10 cellular contexts compared by ENCODE assay signal in genomic region chr9:33719581-33720374, GRCh38.
DNase-seq lines count a peak whose midpoint lies in the region; ATAC-seq, FAIRE-seq and TF ChIP-seq lines count a peak whose summit lies in the region.
"Had no signal": no experiment of that assay in that cellular context is flagged by ENCODE, and none has a peak within 500 bp of the region (broad histone marks: within the 10 kb centered on the region; RNA-seq: fewer than 3 reads in every experiment).

No MANE protein-coding gene starts in this region.

- no peak overlapping the region for H4K5ac ChIP-seq in IMR-90 (ENCODE audit: low read depth, low read length)

- DNase-seq in GM10248 (ENCODE audit: extremely low spot score), result peak; percentile 35
- no peak for DNase-seq in IMR-90
- DNase-seq in T-helper 9 cell, result peak; percentile 11
- DNase-seq in dorsolateral prefrontal cortex, result peak in 1 of 10 donors; percentile 36
- DNase-seq in neural progenitor cell (ENCODE audit: low spot score), result peak; percentile 56
- no peak for DNase-seq in H54 (ENCODE audit: insufficient read length, low spot score)
- DNase-seq in globus pallidus (ENCODE audit: low spot score), result no peak

- H3K4me3 Mint-ChIP-seq in neural progenitor cell, result no peak overlapping the region

- H4K91ac ChIP-seq in IMR-90 (ENCODE audit: insufficient read depth, low read depth, low read length), result no peak overlapping the region

- dilution Hi-C loops in IMR-90 (cut with HindIII; ENCODE audit: low sequenced_read_pairs, unreplicated experiment), result no loop called here

- no peak overlapping the region for H2BK5ac ChIP-seq in IMR-90 (ENCODE audit: low read depth, low read length, poor library complexity, severe bottlenecking)

- H3K27ac ChIP-seq in IMR-90 (ENCODE audit: insufficient read depth, low read length) (no peak overlapping the region), dorsolateral prefrontal cortex (no peak overlapping the region), neural progenitor cell (no peak overlapping the region)
- H3K27ac ChIP-seq: ovary had no signal

- no peak overlapping the region for H3K27ac Mint-ChIP-seq in neural progenitor cell

- no peaks in the 10 kb centered on the region for H3K79me1 ChIP-seq in IMR-90 (ENCODE audit: low read depth in 1 of 2, low read length in 2 of 2)

- CTCF ChIA-PET in GM10248 (lab: Yijun Ruan, JAX), result interaction anchor here (0.7 to 8.7 kb wide), 12 partner anchors 11 to 124 kb away, joined by 3 to 277 read pairs (median 7); no protein-coding TSS in a partner anchor
- CTCF ChIA-PET in IMR-90 (lab: Yijun Ruan, JAX), result interaction anchor here (5.0 kb wide), 1 partner anchor 96 kb away, joined by 35 read pairs; no protein-coding TSS in a partner anchor

- no peaks in the 10 kb centered on the region for H3K79me2 ChIP-seq in neural progenitor cell (ENCODE audit: low read depth)

- no peak overlapping the region for H3K9ac ChIP-seq in IMR-90 (ENCODE audit: low read depth, low read length)
- no peak overlapping the region for H3K9ac ChIP-seq in neural progenitor cell

- no peaks in the 10 kb centered on the region for H4K20me1 ChIP-seq in IMR-90 (ENCODE audit: insufficient read depth, low read length)
- H4K20me1 ChIP-seq in neural progenitor cell (ENCODE audit: low read depth), result no peaks in the 10 kb centered on the region

- no peaks in the 10 kb centered on the region for H3K9me1 ChIP-seq in IMR-90 (ENCODE audit: insufficient read depth, low read length)

- H2BK15ac ChIP-seq in IMR-90 (ENCODE audit: low read depth, low read length), result no peak overlapping the region

- H2AFZ ChIP-seq in IMR-90 (replicated peaks; ENCODE audit: low read length, poor library complexity), result peak overlapping the region; percentile 43
- no peak overlapping the region for H2AFZ ChIP-seq in neural progenitor cell (replicated peaks)

- H3K9me3 ChIP-seq in IMR-90 (ENCODE audit: control insufficient read depth, insufficient read depth, low read length) (no peaks in the 10 kb centered on the region), neural progenitor cell (ENCODE audit: low read depth) (no peaks in the 10 kb centered on the region)
- H3K9me3 ChIP-seq: ovary had no signal

- intact Hi-C loops in IMR-90 (cut with micrococcal nuclease) (loop anchor here (5.0 to 10.0 kb wide), 3 partner anchors 42 to 315 kb away; partner anchors contain the start of genes ANKRD18B and AQP7), dorsolateral prefrontal cortex (cut with DNase I) (no loop called here)

- no peak for FAIRE-seq in H54 (lab: Jason Lieb, UNC)
- FAIRE-seq: TTC549 had no signal

- no peak overlapping the region for H3K18ac ChIP-seq in IMR-90 (ENCODE audit: low read depth, low read length)

- TF ChIP-seq POLR2A in IMR-90 (IDR thresholded peaks at IDR 0.05; ENCODE audit: low read depth, low read length) (no peak), H54 (IDR thresholded peaks at IDR 0.05; ENCODE audit: low read depth, low read length) (no peak)

- ATAC-seq in IMR-90 (ENCODE audit: low read depth) (peak; percentile 45), HG03521 (IDR thresholded peaks at IDR 0.05; ENCODE audit: unreplicated experiment) (no peak)

- H3K4me2 ChIP-seq in IMR-90 (ENCODE audit: low read depth, low read length), result no peak overlapping the region
- H3K4me2 ChIP-seq in neural progenitor cell, result no peak overlapping the region

- H3K4me1 ChIP-seq in IMR-90 (ENCODE audit: control insufficient read depth, insufficient read depth, low read length) (no peaks in the 10 kb centered on the region), neural progenitor cell (no peaks in the 10 kb centered on the region)

- no peak overlapping the region for H3K4me3 ChIP-seq in IMR-90 (ENCODE audit: insufficient read depth, low read depth, low read length)
- H3K4me3 ChIP-seq in dorsolateral prefrontal cortex, result peak overlapping the region in 1 of 59 donors; percentile 29
- H3K4me3 ChIP-seq in neural progenitor cell, result no peak overlapping the region
- H3K4me3 ChIP-seq: ovary had no signal

- H2BK20ac ChIP-seq in IMR-90 (ENCODE audit: low read depth, low read length), result no peak overlapping the region

- H3K36me3 Mint-ChIP-seq in neural progenitor cell, result no peaks in the 10 kb centered on the region

- peaks cover 13% of the 10 kb centered on the region for H3K27me3 ChIP-seq in IMR-90 (ENCODE audit: control insufficient read depth, insufficient read depth, low read length)
- H3K27me3 ChIP-seq in dorsolateral prefrontal cortex, result no peaks in the 10 kb centered on the region
- peaks cover 18% of the 10 kb centered on the region for H3K27me3 ChIP-seq in neural progenitor cell
- H3K27me3 ChIP-seq: ovary had no signal

- H3K9me3 Mint-ChIP-seq in neural progenitor cell, result no peaks in the 10 kb centered on the region

- WGBS in IMR-90 (ENCODE audit: extremely low coverage in 2 of 2, insufficient read length in 1 of 2), 2 experiments, result 30% methylated on average over 2 of the region's 19 CpGs; no CpG with 5 or more reads in 1 of the 2 experiments

- TF ChIP-seq CTCF in GM10248 (IDR thresholded peaks at IDR 0.05; ENCODE audit: control extremely low read depth, extremely low read depth, low read depth, missing control alignments), result peak; percentile 50
- peak; percentile 53 for TF ChIP-seq CTCF in IMR-90 (conservative IDR thresholded peaks at IDR 0.05; ENCODE audit: low read depth, low read length)
- TF ChIP-seq CTCF in dorsolateral prefrontal cortex (IDR thresholded peaks at IDR 0.05 in 54 of 56, conservative IDR thresholded peaks at IDR 0.05 in 2 of 56; ENCODE audit: low read depth in 1 of 56, partially characterized antibody in 56 of 56), result peak in 36 of 56 donors; percentile 8 to 57 (median 32)
- peak; percentile 67 for TF ChIP-seq CTCF in neural progenitor cell (IDR thresholded peaks at IDR 0.05)

- no peak overlapping the region for H3K4ac ChIP-seq in IMR-90 (ENCODE audit: low read depth, low read length)

- H3K23ac ChIP-seq in IMR-90 (ENCODE audit: low read depth, low read length), result no peak overlapping the region

- peak; percentile 25; the same call in 1 of the 2 replicates for TF ChIP-seq RAD21 in IMR-90 (IDR thresholded peaks at IDR 0.05; ENCODE audit: low read length)

- H2AK5ac ChIP-seq in IMR-90 (ENCODE audit: low read depth, low read length), result 0 out of 2 replicates have a peak overlapping the region, but pooled peaks have one; percentile 14

- H3K27me3 Mint-ChIP-seq in neural progenitor cell (ENCODE audit: insufficient read depth, low read depth), result no peaks in the 10 kb centered on the region

- no peak overlapping the region for H2AK9ac ChIP-seq in IMR-90 (replicated peaks; ENCODE audit: low read depth, low read length, poor library complexity)

- no peak overlapping the region for H4K8ac ChIP-seq in IMR-90 (ENCODE audit: low read depth in 2 of 2, low read length in 2 of 2)

- H3K36me3 ChIP-seq in IMR-90 (ENCODE audit: control insufficient read depth, insufficient read depth, low read length), result no peaks in the 10 kb centered on the region
- H3K36me3 ChIP-seq in neural progenitor cell, result no peaks in the 10 kb centered on the region
- H3K36me3 ChIP-seq: ovary had no signal

- in situ Hi-C loops in IMR-90 (cut with MboI; ENCODE audit: low sequenced_read_pairs), result loop anchor here (5.0 to 25.0 kb wide), 2 partner anchors 97 to 307 kb away; partner anchors contain the start of gene AQP7

- H2BK120ac ChIP-seq in IMR-90 (ENCODE audit: low read depth, low read length), result no peak overlapping the region

- BruUV-seq in IMR-90 (replicated peaks; lab: Mats Ljungman, UMichigan), result no TSS peak

- peaks cover 4% of the 10 kb centered on the region for H3F3A ChIP-seq in neural progenitor cell (ENCODE audit: low read depth)

- no peak overlapping the region for H3K14ac ChIP-seq in IMR-90 (replicated peaks; ENCODE audit: low read depth, low read length)

- H3K56ac ChIP-seq in IMR-90 (ENCODE audit: extremely low read depth, insufficient read depth, low read length), result no peak overlapping the region

- H3K4me1 Mint-ChIP-seq in neural progenitor cell, result no peaks in the 10 kb centered on the region

- POLR2A ChIA-PET in GM10248 (lab: Yijun Ruan, JAX) (no interaction called here), IMR-90 (lab: Charles Lee; ENCODE audit: unreplicated experiment) (no interaction called here)

TF ChIP-seq in IMR-90, 13 proteins besides CTCF, POLR2A, EP300 and RAD21:
- TF ChIP-seq SMC3 (IDR thresholded peaks at IDR 0.05; ENCODE audit: low read depth, low read length) (peak; percentile 33; the same call in 1 of the 2 replicates), ELK1 (IDR thresholded peaks at IDR 0.05; ENCODE audit: borderline replicate concordance, low read depth, low read length) (no peak)

Comparison
In these comparisons a context has a peak if more than half of its experiments do, and no peak if none do; other contexts are left out.
1. DNase-seq: peak in GM10248 (single experiment), T-helper 9 cell (single experiment) and neural progenitor cell (single experiment); none in IMR-90 (single experiment), H54 (single experiment) and globus pallidus (single experiment).
2. Peak in every context shown above with its lines, with median percentiles within 50 percentile points of each other: CTCF ChIP-seq.